In genomic region chr12:124509676-124510300, GRCh38 we compare ENCODE assay signal across 8 cellular contexts.
DNase-seq lines count a peak whose midpoint lies in the region; ATAC-seq lines count a peak whose summit lies in the region.

No MANE protein-coding gene starts in this region.

- peak; percentile 86 for DNase-seq in NCI-H226
- DNase-seq in epithelial cell of prostate (ENCODE audit: low read depth, low spot score), result no peak
- DNase-seq in SHP77 (lab: John Stamatoyannopoulos, UW), result no peak
- DNase-seq in SKM-1 treated with dmso at 0.1 percent for 144 hours (lab: John Stamatoyannopoulos, UW; ENCODE audit: unreplicated experiment), result no peak

- H3K9ac ChIP-seq in muscle layer of colon (ENCODE audit: low read length), result no peak overlapping the region

- H3K79me2 ChIP-seq in ACC112 (ENCODE audit: control insufficient read depth, insufficient read depth, low read length, unreplicated experiment), result peaks cover 46% of the 10 kb centered on the region

- H3K4me3 ChIP-seq in ACC112 (ENCODE audit: low read depth, low read length) (no peak overlapping the region), muscle layer of colon (ENCODE audit: low read depth in 1 of 2, low read length in 2 of 2) (no peak overlapping the region)

- H3K4me1 ChIP-seq in ACC112 (ENCODE audit: control insufficient read depth, insufficient read depth, low read length, unreplicated experiment) (peaks cover 39% of the 10 kb centered on the region), muscle layer of colon (ENCODE audit: insufficient read depth, low read length) (peaks cover 87% of the 10 kb centered on the region)

- no peaks in the 10 kb centered on the region for H3K9me3 ChIP-seq in muscle layer of colon (ENCODE audit: low read length)

- ATAC-seq in GM19351 (IDR thresholded peaks at IDR 0.05; ENCODE audit: unreplicated experiment) (no peak), HG03159 (IDR thresholded peaks at IDR 0.05; ENCODE audit: unreplicated experiment) (no peak)

- H3K27me3 ChIP-seq in ACC112 (ENCODE audit: insufficient read depth, low read length), result no peaks in the 10 kb centered on the region
- no peaks in the 10 kb centered on the region for H3K27me3 ChIP-seq in muscle layer of colon (ENCODE audit: control insufficient read depth in 1 of 2, insufficient read depth in 2 of 2, low read length in 2 of 2)

- H2AFZ ChIP-seq in ACC112 (ENCODE audit: low read length, unreplicated experiment), result no peak overlapping the region

- H3K36me3 ChIP-seq in ACC112 (ENCODE audit: insufficient read depth, low read length) (no peaks in the 10 kb centered on the region), muscle layer of colon (ENCODE audit: insufficient read depth, low read length) (peaks cover 4% of the 10 kb centered on the region)

- H3K27ac ChIP-seq in ACC112 (ENCODE audit: low read depth, low read length) (peak overlapping the region; percentile 4; the same call in 1 of the 2 replicates), epithelial cell of prostate (peak overlapping the region; percentile 61), muscle layer of colon (ENCODE audit: low read depth, low read length) (peak overlapping the region; percentile 84)

Comparison
In these comparisons a context has a peak if more than half of its experiments do, and no peak if none do; other contexts are left out.
1. H3K27ac ChIP-seq: peak in every context shown above with its lines; median percentile 84 in muscle layer of colon; 61 in epithelial cell of prostate; 4 in ACC112.